Comparison of ENCODE assay signal across 24 cellular contexts in the genomic region with DNA sequence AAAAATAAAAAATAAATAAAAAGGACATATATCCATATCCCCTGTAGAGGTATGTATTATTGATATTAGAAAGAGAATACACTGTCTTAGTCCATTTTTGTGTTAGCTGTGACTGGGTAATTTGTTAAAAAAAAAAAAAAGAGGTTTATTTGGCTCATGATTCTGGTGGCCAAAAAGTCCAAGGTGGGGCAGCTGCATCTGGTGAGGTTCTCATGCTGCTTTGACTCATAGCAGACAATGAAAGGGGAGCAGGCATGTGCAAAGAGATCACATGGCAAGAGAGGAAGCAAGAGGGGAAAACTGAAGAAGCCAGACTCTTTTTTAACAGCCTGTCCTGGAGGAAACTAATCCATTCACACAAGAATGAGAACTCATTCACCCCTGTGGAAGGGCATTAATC.
DNase-seq lines count a peak whose midpoint lies in the region; ATAC-seq, FAIRE-seq and TF ChIP-seq lines count a peak whose summit lies in the region.
"Had no signal": no experiment of that assay in that cellular context is flagged by ENCODE, and none has a peak within 500 bp of the region (broad histone marks: within the 10 kb centered on the region; RNA-seq: fewer than 3 reads in every experiment).

No MANE protein-coding gene starts in this region.

- H2AFZ ChIP-seq in K562 (ENCODE audit: low read depth, low read length) = no peak overlapping the region
- H2AFZ ChIP-seq: GM23338 had no signal

- H3K9me1 ChIP-seq in K562 (ENCODE audit: control insufficient read depth, insufficient read depth, low read length) = no peaks in the 10 kb centered on the region

- no peak for TF ChIP-seq EP300 in K562 (IDR thresholded peaks at IDR 0.05; ENCODE audit: low read length)

- POLR2A ChIA-PET in K562 (lab: Yijun Ruan, JAX) = interaction anchor here (1.9 kb wide), 1 partner anchor 8 kb away, joined by 5 read pairs; no protein-coding TSS in a partner anchor

- H3K4me1 ChIP-seq in K562 (replicated peaks in 1 of 2; ENCODE audit: control insufficient read depth in 2 of 2, insufficient read depth in 2 of 2, low read length in 2 of 2) = no peaks in the 10 kb centered on the region
- peaks cover 14% of the 10 kb centered on the region for H3K4me1 ChIP-seq in foreskin keratinocyte
- H3K4me1 ChIP-seq in small intestine (ENCODE audit: control insufficient read depth in 2 of 2, insufficient read depth in 1 of 2, low read depth in 1 of 2, low read length in 1 of 2) = no peaks in the 10 kb centered on the region
- H3K4me1 ChIP-seq: BLaER1 had no signal

- H3K9me3 Mint-ChIP-seq in activated T-cell treated with anti-CD3 and anti-CD28 coated beads, Interleukin-2, amount 50 U/mL, for 24 hours = peaks cover 2% of the 10 kb centered on the region
- H3K9me3 Mint-ChIP-seq in activated T-cell treated with anti-CD3 and anti-CD28 coated beads, Interleukin-2, amount 50 U/mL, for 72 hours = peaks cover 0 to 2% of the 10 kb centered on the region in 2 donors
- H3K9me3 Mint-ChIP-seq: CD4-positive, alpha-beta T cell; CD8-positive, alpha-beta memory T cell; GM23338 had no signal

- peak overlapping the region; percentile 45 for H3K27ac Mint-ChIP-seq in activated T-cell treated with anti-CD3 and anti-CD28 coated beads, Interleukin-2, amount 50 U/mL, for 24 hours
- no peak overlapping the region for H3K27ac Mint-ChIP-seq in activated T-cell treated with anti-CD3 and anti-CD28 coated beads, Interleukin-2, amount 50 U/mL, for 72 hours
- H3K27ac Mint-ChIP-seq: B cell; CD14-positive monocyte; CD4-positive, alpha-beta T cell; CD8-positive, alpha-beta memory T cell; GM23338; H9 had no signal

- no peak for TF ChIP-seq POLR2A in K562 (conservative IDR thresholded peaks at IDR 0.05)

- TF ChIP-seq RAD21 in K562 (CRISPR knock-in tag; conservative IDR thresholded peaks at IDR 0.05 in 1 of 2, IDR thresholded peaks at IDR 0.05 in 1 of 2) = no peak

- no peak for ATAC-seq in activated T-cell treated with anti-CD3 and anti-CD28 coated beads, Interleukin-2, amount 50 U/mL, for 72 hours (replicated peaks in 1 of 2)
- ATAC-seq in K562 (no peak), foreskin keratinocyte (peak; percentile 35)
- ATAC-seq: GM12878, GM23338, HCT116 had no signal

- H4K20me1 ChIP-seq in K562 (replicated peaks; ENCODE audit: control insufficient read depth, insufficient read depth, low read length) = no peaks in the 10 kb centered on the region
- H4K20me1 ChIP-seq: BLaER1 had no signal

- no TSS peak for BruUV-seq in K562 (replicated peaks; lab: Mats Ljungman, UMichigan)

- H3K4me3 ChIP-seq in K562 = no peak overlapping the region
- H3K4me3 ChIP-seq in small intestine (ENCODE audit: low read depth in 1 of 2, low read length in 2 of 2) = no peak overlapping the region
- H3K4me3 ChIP-seq: BLaER1, GM12878, GM23338 had no signal

- H3K4me3 Mint-ChIP-seq in activated T-cell treated with anti-CD3 and anti-CD28 coated beads, Interleukin-2, amount 50 U/mL, for 24 hours = no peak overlapping the region
- H3K4me3 Mint-ChIP-seq in activated T-cell treated with anti-CD3 and anti-CD28 coated beads, Interleukin-2, amount 50 U/mL, for 72 hours = no peak overlapping the region
- H3K4me3 Mint-ChIP-seq: B cell; CD14-positive monocyte; CD4-positive, alpha-beta T cell; CD8-positive, alpha-beta memory T cell; GM23338; H9 had no signal

- in situ Hi-C loops in K562 (cut with MboI) = no loop called here

- H3K27ac ChIP-seq in K562 (ENCODE audit: extremely low read depth, low read depth, low read length) = no peak overlapping the region
- no peak overlapping the region for H3K27ac ChIP-seq in foreskin keratinocyte
- no peak overlapping the region for H3K27ac ChIP-seq in small intestine (ENCODE audit: low read depth in 1 of 2, low read length in 1 of 2)
- H3K27ac ChIP-seq: 22Rv1, BLaER1 had no signal

- H3K4me2 ChIP-seq in K562 (ENCODE audit: insufficient read depth, low read length) = no peak overlapping the region
- H3K4me2 ChIP-seq: BLaER1, GM23338 had no signal

- H3K9ac ChIP-seq in K562 (ENCODE audit: insufficient read depth in 1 of 2, low read depth in 2 of 2, low read length in 2 of 2) = no peak overlapping the region
- H3K9ac ChIP-seq: BLaER1 had no signal

- H3K27me3 ChIP-seq in K562 (ENCODE audit: control insufficient read depth in 2 of 2, insufficient read depth in 2 of 2, low read length in 2 of 2) = no peaks in the 10 kb centered on the region
- no peaks in the 10 kb centered on the region for H3K27me3 ChIP-seq in foreskin keratinocyte
- no peaks in the 10 kb centered on the region for H3K27me3 ChIP-seq in small intestine (ENCODE audit: control insufficient read depth in 2 of 2, insufficient read depth in 2 of 2, low read length in 2 of 2)
- H3K27me3 ChIP-seq: BLaER1 had no signal

- TF ChIP-seq CTCF in K562 (IDR thresholded peaks at IDR 0.05 in 2 of 3, conservative IDR thresholded peaks at IDR 0.05 in 1 of 3; ENCODE audit: insufficient read depth in 2 of 3, low read depth in 1 of 3, low read length in 3 of 3) (no peak), foreskin keratinocyte (conservative IDR thresholded peaks at IDR 0.05) (no peak)

- no peaks in the 10 kb centered on the region for H3K79me2 ChIP-seq in K562 (ENCODE audit: control insufficient read depth, insufficient read depth, low read length)

- peaks cover 14% of the 10 kb centered on the region for H3K4me1 Mint-ChIP-seq in activated T-cell treated with anti-CD3 and anti-CD28 coated beads, Interleukin-2, amount 50 U/mL, for 24 hours (ENCODE audit: low read depth)
- H3K4me1 Mint-ChIP-seq in activated T-cell treated with anti-CD3 and anti-CD28 coated beads, Interleukin-2, amount 50 U/mL, for 72 hours (ENCODE audit: low read depth) = peaks cover 21% of the 10 kb centered on the region
- H3K4me1 Mint-ChIP-seq: B cell; CD8-positive, alpha-beta memory T cell had no signal

- H3K36me3 ChIP-seq in K562 (ENCODE audit: control insufficient read depth, insufficient read depth, low read length) (no peaks in the 10 kb centered on the region), small intestine (ENCODE audit: control insufficient read depth in 2 of 2, insufficient read depth in 2 of 2, low read length in 2 of 2) (no peaks in the 10 kb centered on the region)
- H3K36me3 ChIP-seq: BLaER1 had no signal

- DNase-seq in activated T-cell treated with anti-CD3 and anti-CD28 coated beads, Interleukin-2, amount 50 U/mL, for 24 hours = no peak
- DNase-seq in activated T-cell treated with anti-CD3 and anti-CD28 coated beads, Interleukin-2, amount 50 U/mL, for 72 hours = no peak
- DNase-seq in HT1080 (ENCODE audit: low read depth) (peak; percentile 32), K562 (ENCODE audit: extremely low read depth in 1 of 4, low spot score in 3 of 4) (no peak), foreskin keratinocyte (no peak), small intestine (no peak), cortex of kidney (lab: John Stamatoyannopoulos, UW) (no peak)
- DNase-seq: CD4-positive, alpha-beta T cell; CD8-positive, alpha-beta memory T cell; DMS 273 treated with DMSO at 0.1 percent for 48 hours; DMS79; EL; GDM1; H9 had no signal

- no peaks in the 10 kb centered on the region for H3K36me3 Mint-ChIP-seq in activated T-cell treated with anti-CD3 and anti-CD28 coated beads, Interleukin-2, amount 50 U/mL, for 24 hours (ENCODE audit: low read depth)
- peaks cover 2 to 5% of the 10 kb centered on the region in 2 donors for H3K36me3 Mint-ChIP-seq in activated T-cell treated with anti-CD3 and anti-CD28 coated beads, Interleukin-2, amount 50 U/mL, for 72 hours (ENCODE audit: insufficient read depth in 2 of 2)
- H3K36me3 Mint-ChIP-seq: CD14-positive monocyte; CD8-positive, alpha-beta memory T cell had no signal

- intact Hi-C loops in K562 (cut with micrococcal nuclease) = no loop called here

- no peak for FAIRE-seq in K562 (lab: Jason Lieb, UNC)
- FAIRE-seq in small intestine (lab: Jason Lieb, UNC) = no peak
- FAIRE-seq: A204.1, D721Med, GM12878, GM19239 had no signal

- H3K9me3 ChIP-seq in K562 (replicated peaks; ENCODE audit: control insufficient read depth, insufficient read depth, low read depth, low read length) = no peaks in the 10 kb centered on the region
- H3K9me3 ChIP-seq in small intestine (ENCODE audit: control insufficient read depth, low read depth) = no peaks in the 10 kb centered on the region

- peaks cover 3% of the 10 kb centered on the region for H3K27me3 Mint-ChIP-seq in activated T-cell treated with anti-CD3 and anti-CD28 coated beads, Interleukin-2, amount 50 U/mL, for 24 hours
- H3K27me3 Mint-ChIP-seq in activated T-cell treated with anti-CD3 and anti-CD28 coated beads, Interleukin-2, amount 50 U/mL, for 72 hours (ENCODE audit: low read depth) = peaks cover 16% of the 10 kb centered on the region
- H3K27me3 Mint-ChIP-seq: CD4-positive, alpha-beta T cell had no signal

- CTCF ChIA-PET in K562 (lab: Yijun Ruan, JAX; ENCODE audit: low intra/inter-chr PET ratio) = no interaction called here

TF ChIP-seq in K562, 482 proteins besides CTCF, POLR2A, EP300 and RAD21:
- TF ChIP-seq HNRNPH1 (optimal IDR thresholded peaks at IDR 0.05; ENCODE audit: low read depth, low read length) = no peak
- no peak for TF ChIP-seq TEAD1 (CRISPR knock-in tag; IDR thresholded peaks at IDR 0.05)
- TF ChIP-seq ZNF766 (CRISPR knock-in tag; conservative IDR thresholded peaks at IDR 0.05) = peak; percentile 83
- TF ChIP-seq ZBTB11 (CRISPR knock-in tag; IDR thresholded peaks at IDR 0.05) = no peak
TF ChIP-seq in K562: peak in this region for 1.
